Comparison of ENCODE assay signal across 15 cellular contexts in genomic region chr14:69092840-69093422, GRCh38. TPM values are rescaled to one million over a fixed set of nuclear protein-coding genes. Genes with fewer than 3 reads are reported as not detected.
DNase-seq lines count a peak whose midpoint lies in the region; ATAC-seq lines count a peak whose summit lies in the region.
"Had no signal": no experiment of that assay in that cellular context is flagged by ENCODE, and none has a peak within 500 bp of the region (broad histone marks: within the 10 kb centered on the region; RNA-seq: fewer than 3 reads in every experiment).

No MANE protein-coding gene starts in this region.

- H2BK120ac ChIP-seq in trophoblast cell (ENCODE audit: insufficient read depth, low read length, poor library complexity), result peak overlapping the region; percentile 60

- no peak overlapping the region for H2BK12ac ChIP-seq in trophoblast cell (ENCODE audit: low read length)

- peaks cover 4% of the 10 kb centered on the region for H3K79me2 ChIP-seq in trophoblast cell (ENCODE audit: control insufficient read depth, insufficient read depth, low read length, poor library complexity)

- no peak overlapping the region for H2BK5ac ChIP-seq in trophoblast cell (ENCODE audit: low read depth, low read length, poor library complexity)

- H3K27ac Mint-ChIP-seq in effector memory CD8-positive, alpha-beta T cell, result peak overlapping the region; percentile 52 to 69
- H3K27ac Mint-ChIP-seq: activated CD4-positive, alpha-beta T cell treated with anti-CD3 and anti-CD28 coated beads, Interleukin-2, amount 10 ng/mL, durations not matched to agents 7 days and 5 days had no signal

- H4K91ac ChIP-seq in trophoblast cell (ENCODE audit: low read depth, low read length), result no peak overlapping the region

- H4K12ac ChIP-seq in trophoblast cell (ENCODE audit: low read depth, low read length), result no peak overlapping the region

- DNase-seq in ELR (ENCODE audit: low read depth), result peak; percentile 19
- DNase-seq in effector memory CD8-positive, alpha-beta T cell, result no peak
- DNase-seq in trophoblast cell, result peak in 1 of 2 donors; percentile 74
- no peak for DNase-seq in midbrain (lab: John Stamatoyannopoulos, UW)
- DNase-seq in HCEC 1CT, result no peak
- no peak for DNase-seq in activated CD4-positive, alpha-beta T cell treated with anti-CD3 and anti-CD28 coated beads, Interleukin-2, amount 50 U/mL, for 48 hours
- DNase-seq: activated CD4-positive, alpha-beta T cell treated with anti-CD3 and anti-CD28 coated beads, Interleukin-2, amount 10 ng/mL, durations not matched to agents 7 days and 5 days; BE2C; left cardiac atrium; NK-92 treated with Interleukin-12 subunit alpha and Interleukin-12 subunit beta, amount 100 ng/mL, for 24 hours; pancreas; stimulated activated naive CD4-positive, alpha-beta T cell had no signal

- H3K9me3 ChIP-seq in HUES48 (ENCODE audit: control insufficient read depth, insufficient read depth, low read length), result no peaks in the 10 kb centered on the region
- H3K9me3 ChIP-seq in trophoblast cell (ENCODE audit: insufficient read depth, low read depth, low read length), result no peaks in the 10 kb centered on the region
- H3K9me3 ChIP-seq: BE2C, pancreas had no signal

- H3K4me2 ChIP-seq in trophoblast cell (ENCODE audit: low read length), result no peak overlapping the region

- ATAC-seq in effector memory CD8-positive, alpha-beta T cell (replicated peaks), result no peak
- ATAC-seq in GM21529 (IDR thresholded peaks at IDR 0.05; ENCODE audit: unreplicated experiment), result no peak

- H3K4me1 Mint-ChIP-seq in effector memory CD8-positive, alpha-beta T cell (ENCODE audit: low read depth in 2 of 2), result peaks cover 7 to 25% of the 10 kb centered on the region in 2 donors

- H4K8ac ChIP-seq in trophoblast cell (ENCODE audit: low read depth, low read length), result no peak overlapping the region

- H3K14ac ChIP-seq in trophoblast cell (ENCODE audit: low read length), result no peak overlapping the region

- H3K27me3 ChIP-seq in HUES48 (ENCODE audit: control insufficient read depth, insufficient read depth, low read length) (no peaks in the 10 kb centered on the region), trophoblast cell (ENCODE audit: insufficient read depth, low read length) (no peaks in the 10 kb centered on the region)
- H3K27me3 ChIP-seq: BE2C, pancreas had no signal

- H3K4ac ChIP-seq in trophoblast cell (ENCODE audit: low read depth, low read length), result no peak overlapping the region

- H3K36me3 ChIP-seq in HUES48 (ENCODE audit: control insufficient read depth, insufficient read depth, low read length) (peaks cover 23% of the 10 kb centered on the region), trophoblast cell (ENCODE audit: control insufficient read depth in 1 of 2, insufficient read depth in 2 of 2, low read length in 2 of 2) (peaks cover 0 to 3% of the 10 kb centered on the region in 2 experiments)

- no peak overlapping the region for H3K9ac ChIP-seq in HUES48 (ENCODE audit: low read depth, low read length)
- H3K9ac ChIP-seq in trophoblast cell (ENCODE audit: low read length), result no peak overlapping the region

- no peak overlapping the region for H3K18ac ChIP-seq in trophoblast cell (ENCODE audit: low read length)

- no peaks in the 10 kb centered on the region for H3K9me3 Mint-ChIP-seq in effector memory CD8-positive, alpha-beta T cell
- H3K9me3 Mint-ChIP-seq: activated CD4-positive, alpha-beta T cell treated with anti-CD3 and anti-CD28 coated beads, Interleukin-2, amount 10 ng/mL, durations not matched to agents 7 days and 5 days had no signal

- H2AFZ ChIP-seq in trophoblast cell (ENCODE audit: insufficient read depth, low read length, poor library complexity), result no peak overlapping the region

- H3K4me1 ChIP-seq in HUES48 (ENCODE audit: control insufficient read depth, insufficient read depth, low read length) (peaks cover 33% of the 10 kb centered on the region), trophoblast cell (ENCODE audit: control insufficient read depth in 1 of 2, insufficient read depth in 2 of 2, low read length in 2 of 2) (peaks cover 18 to 31% of the 10 kb centered on the region in 2 experiments)

- H2AK5ac ChIP-seq in trophoblast cell (ENCODE audit: low read length), result no peak overlapping the region

- H3K27me3 Mint-ChIP-seq in effector memory CD8-positive, alpha-beta T cell, result no peaks in the 10 kb centered on the region
- H3K27me3 Mint-ChIP-seq: activated CD4-positive, alpha-beta T cell treated with anti-CD3 and anti-CD28 coated beads, Interleukin-2, amount 10 ng/mL, durations not matched to agents 7 days and 5 days had no signal

- H3K4me3 ChIP-seq in HUES48 (ENCODE audit: low read depth, low read length) (no peak overlapping the region), trophoblast cell (ENCODE audit: low read depth, low read length) (no peak overlapping the region)
- H3K4me3 ChIP-seq: K562, pancreas had no signal

- no peak overlapping the region for H3K4me3 Mint-ChIP-seq in effector memory CD8-positive, alpha-beta T cell
- H3K4me3 Mint-ChIP-seq: activated CD4-positive, alpha-beta T cell treated with anti-CD3 and anti-CD28 coated beads, Interleukin-2, amount 10 ng/mL, durations not matched to agents 7 days and 5 days had no signal

- H3K27ac ChIP-seq in HUES48 (ENCODE audit: low read depth, low read length), result peak overlapping the region; percentile 48
- peak overlapping the region; percentile 100 for H3K27ac ChIP-seq in trophoblast cell (ENCODE audit: low read depth, low read length)

- no peak overlapping the region for H3K23ac ChIP-seq in trophoblast cell (ENCODE audit: low read length)

- peaks cover 15% of the 10 kb centered on the region for H3K36me3 Mint-ChIP-seq in effector memory CD8-positive, alpha-beta T cell (ENCODE audit: insufficient read depth)

- H3K79me1 ChIP-seq in trophoblast cell (ENCODE audit: low read length), result peaks cover 41% of the 10 kb centered on the region

RNA-seq across cellular contexts. Expression of gene DCAF5, which starts 60.0 kb away (rescaled TPM):
- 32.6 and 32.8 TPM in 2 replicates for polyA plus RNA-seq in trophoblast cell (2013)
